ENCODE assay signal across 22 cellular contexts in the genomic region with DNA sequence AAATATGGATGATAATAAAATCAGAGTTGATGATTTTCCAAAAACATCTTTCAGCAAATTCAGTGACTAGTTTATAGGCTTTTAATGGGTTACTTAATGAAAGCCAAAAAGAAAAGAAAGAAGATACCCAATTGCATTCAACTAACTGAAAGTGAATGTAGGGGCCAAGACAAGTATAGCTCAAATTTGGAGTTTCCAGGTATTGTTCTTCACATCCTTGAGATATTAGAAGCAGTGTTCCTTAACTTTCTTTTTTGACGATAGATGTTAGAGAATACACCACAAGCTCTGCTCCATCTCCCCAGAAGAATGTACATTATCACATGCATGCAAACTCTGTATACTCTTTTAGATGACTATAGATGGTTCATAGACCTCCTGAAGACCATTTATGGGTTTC.
"Had no signal": no experiment of that assay in that cellular context is flagged by ENCODE, and none has a peak within 500 bp of the region (broad histone marks: within the 10 kb centered on the region; RNA-seq: fewer than 3 reads in every experiment).

No MANE protein-coding gene starts in this region.

- DNase-seq: effector CD8-positive, alpha-beta T cell; effector memory CD8-positive, alpha-beta T cell; endodermal cell; erythroblast; esophagus squamous epithelium; foreskin fibroblast; foreskin melanocyte; gastrocnemius medialis; glutamatergic neuron; head of caudate nucleus; heart right ventricle; hippocampal formation; left cardiac atrium; left lung; lower lobe of right lung; mucosa of descending colon; naive B cell; naive thymus-derived CD8-positive, alpha-beta T cell had no signal

- H3K27ac Mint-ChIP-seq: endodermal cell, mesothelial cell of epicardium had no signal

- H3K4me3 ChIP-seq: coronary artery, esophagus squamous epithelium, gastrocnemius medialis, heart right ventricle, left lung, lower lobe of right lung, mucosa of descending colon had no signal

- H3K9me3 ChIP-seq: esophagus squamous epithelium, gastrocnemius medialis, heart right ventricle, left lung, lower lobe of right lung, mucosa of descending colon had no signal

- H3K27me3 ChIP-seq: esophagus squamous epithelium, gastrocnemius medialis, heart right ventricle, left lung had no signal

- ATAC-seq: effector memory CD8-positive, alpha-beta T cell; esophagus mucosa; gastrocnemius medialis; left cardiac atrium; left lung; lower lobe of right lung; naive thymus-derived CD8-positive, alpha-beta T cell had no signal

- H3K36me3 ChIP-seq: esophagus squamous epithelium, gastrocnemius medialis, left lung, lower lobe of right lung had no signal

- H3K9me3 Mint-ChIP-seq: effector memory CD8-positive, alpha-beta T cell; endodermal cell; naive thymus-derived CD8-positive, alpha-beta T cell had no signal

- H3K27me3 Mint-ChIP-seq: effector memory CD8-positive, alpha-beta T cell; naive B cell; naive thymus-derived CD8-positive, alpha-beta T cell had no signal

- H3K4me3 Mint-ChIP-seq: effector memory CD8-positive, alpha-beta T cell; endodermal cell; mesothelial cell of epicardium; naive B cell; naive thymus-derived CD8-positive, alpha-beta T cell had no signal

- H3K27ac ChIP-seq: coronary artery, epithelial cell of prostate, esophagus squamous epithelium, gastrocnemius medialis, left lung, lower lobe of right lung had no signal
